In genomic region chr19:55476100-55476775, GRCh38 we compare ENCODE assay signal across 1 cellular context.
TF ChIP-seq lines count a peak whose summit lies in the region.

Gene ZNF628, plus strand, starts transcription at chr19:55476617. Its CDS starts 3,294 bp downstream, at chr19:55479911.

TF ChIP-seq in GM12878, 131 proteins besides CTCF, POLR2A, EP300 and RAD21 (continued from another document):
- TF ChIP-seq PKNOX1 (IDR thresholded peaks at IDR 0.05) (peak; percentile 57; the same call in 1 of the 2 replicates), SREBF2 (IDR thresholded peaks at IDR 0.05; ENCODE audit: low read length) (no peak), SIX5 (IDR thresholded peaks at IDR 0.05; ENCODE audit: low read depth, low read length, severe bottlenecking) (peak; percentile 91)
